ENCODE assay signal across 1 cellular context in the genomic region with DNA sequence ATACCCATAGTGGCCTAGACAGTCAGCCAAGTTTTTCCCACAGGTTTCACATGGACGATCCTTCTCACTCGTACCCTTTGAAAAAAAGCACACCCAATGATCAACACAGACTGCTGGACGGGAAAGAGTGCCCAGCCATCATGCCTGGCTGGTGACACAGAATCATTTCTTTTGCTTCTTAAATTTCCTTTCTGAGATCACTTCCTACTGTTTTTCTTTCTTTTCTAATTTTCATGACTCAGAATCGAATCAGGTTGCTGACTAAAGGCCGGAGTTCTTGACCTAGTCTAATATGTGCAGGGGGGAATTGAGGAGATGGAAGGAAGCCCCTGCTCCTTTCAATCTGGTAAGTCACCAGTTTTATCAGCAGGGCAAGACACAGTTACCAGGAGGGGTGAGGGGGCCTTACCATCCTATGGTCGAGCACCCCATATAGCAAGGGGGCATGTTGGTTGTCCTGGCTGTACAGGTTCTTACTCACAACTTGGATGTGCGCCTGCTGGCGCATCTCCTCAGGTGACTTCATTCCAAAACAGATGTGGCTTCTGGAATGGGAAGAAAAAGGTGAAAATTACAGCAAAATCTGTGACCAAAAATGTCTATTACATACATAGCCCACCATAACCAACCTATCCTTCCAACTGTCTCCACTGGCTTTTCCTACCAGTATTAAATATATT.
TF ChIP-seq lines count a peak whose summit lies in the region.

No MANE protein-coding gene starts in this region.

TF ChIP-seq in IMR-90, 13 proteins besides CTCF, POLR2A, EP300 and RAD21:
- no peak for TF ChIP-seq MAFK (IDR thresholded peaks at IDR 0.05; ENCODE audit: low read depth, low read length)
- 0 out of 2 replicates have a peak, but pooled peaks have one; percentile 19 for TF ChIP-seq FOS (IDR thresholded peaks at IDR 0.05; ENCODE audit: low read depth, low read length)
TF ChIP-seq in IMR-90: peak in this region for 1.
